8 cellular contexts compared by ENCODE assay signal in the genomic region with DNA sequence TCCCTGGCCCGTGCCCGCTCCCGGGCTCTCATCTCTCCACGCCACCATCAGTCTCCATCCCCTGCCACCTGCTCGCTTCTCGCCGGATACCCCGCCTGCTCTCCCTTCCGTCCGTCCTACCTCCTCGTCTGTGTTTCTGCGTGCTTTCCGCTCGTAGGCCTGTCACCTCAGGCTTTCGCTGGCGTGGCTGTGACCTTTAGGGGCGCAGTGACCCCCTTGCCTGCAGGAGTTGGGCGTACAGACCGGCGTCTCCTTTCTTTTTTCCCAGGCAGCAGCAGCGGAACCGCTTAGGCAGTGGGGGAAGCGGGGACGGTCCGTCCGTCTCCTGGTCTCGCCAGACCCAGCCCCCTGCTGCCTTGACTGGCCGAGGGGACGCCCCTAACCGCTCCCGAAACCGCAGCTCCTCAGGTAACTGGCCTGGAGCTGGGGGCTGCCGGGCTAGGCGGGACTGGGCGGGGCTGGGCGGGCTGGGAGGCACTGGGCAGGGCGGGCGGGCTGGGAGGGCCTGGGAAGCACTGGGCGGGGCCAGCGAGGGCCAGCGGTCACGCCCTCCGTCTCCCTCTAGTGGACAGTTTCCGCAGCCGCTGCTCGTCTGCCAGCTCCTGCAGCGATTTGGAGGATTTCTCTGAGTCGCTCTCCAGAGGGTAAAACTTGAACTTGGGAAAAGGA. TPM values are rescaled to one million over a fixed set of nuclear protein-coding genes. Genes with fewer than 3 reads are reported as not detected.
A peak's percentile ranks its signal among the peaks of the same experiment; 100 is the strongest.
DNase-seq lines count a peak whose midpoint lies in the region; ATAC-seq, FAIRE-seq and TF ChIP-seq lines count a peak whose summit lies in the region.

No MANE protein-coding gene starts in this region.

- H3K27me3 ChIP-seq in H1 (replicated peaks in 1 of 4; ENCODE audit: control insufficient read depth in 3 of 4, extremely low read depth in 1 of 4, insufficient read depth in 3 of 4, low read length in 3 of 4) = peaks cover 5 to 21% (median 19%) of the 10 kb centered on the region in 4 experiments

- H3K18ac ChIP-seq in H1 (ENCODE audit: extremely low read depth, low read length) = peak overlapping the region; percentile 83; the same call in 1 of the 2 replicates

- TF ChIP-seq EP300 in H1 (IDR thresholded peaks at IDR 0.05; ENCODE audit: borderline replicate concordance in 1 of 2, low read depth in 2 of 2, low read length in 2 of 2) = no peak

- H2BK120ac ChIP-seq in H1 (replicated peaks; ENCODE audit: low read depth, low read length) = no peak overlapping the region

- peak overlapping the region; percentile 85 to 99 for H3K4me2 ChIP-seq in H1 (ENCODE audit: insufficient read depth in 1 of 2, low read depth in 2 of 2, low read length in 2 of 2)

- 9% methylated on average over 22 of the region's 48 CpGs; no CpG with 5 or more reads in 1 of the 2 experiments for WGBS in H1 (ENCODE audit: extremely low coverage in 1 of 2, insufficient coverage in 1 of 2, insufficient read length in 1 of 2, insufficient replicate concordance in 2 of 2, low coverage in 1 of 2, low lambda C conversion rate in 2 of 2, missing lambda C conversion rate in 1 of 2), 2 experiments
- 3 to 6% methylated on average over 33 to 34 of the region's 48 CpGs for WGBS in mesodermal cell (ENCODE audit: insufficient coverage in 2 of 2), 2 experiments

- no peak overlapping the region for H2AK5ac ChIP-seq in H1 (ENCODE audit: low read depth, low read length)

- no peak overlapping the region for H2AFZ ChIP-seq in H1 (ENCODE audit: low read length)

- H3K36me3 ChIP-seq in H1 (ENCODE audit: control insufficient read depth in 2 of 4, insufficient read depth in 4 of 4, low read length in 3 of 4) (no peaks in the 10 kb centered on the region; a peak in 2 of 8 replicates), mesodermal cell (ENCODE audit: control insufficient read depth, insufficient read depth, low read length) (peaks cover 6% of the 10 kb centered on the region)

- H3K4ac ChIP-seq in H1 (replicated peaks; ENCODE audit: insufficient read length, low read depth, low read length) = no peak overlapping the region

- no peak overlapping the region for H4K91ac ChIP-seq in H1 (replicated peaks; ENCODE audit: insufficient read length, low read length)

- no peak overlapping the region for H4K8ac ChIP-seq in H1 (ENCODE audit: extremely low read depth, insufficient read depth, low read length)

- DNase-seq in Daoy (ENCODE audit: low read depth) = peak; percentile 90
- DNase-seq in NCI-H69 (lab: John Stamatoyannopoulos, UW) = peak; percentile 87
- DNase-seq in activated CD8-positive, alpha-beta memory T cell treated with anti-CD3 and anti-CD28 coated beads for 4 hours (ENCODE audit: low read depth in 2 of 2) = peak; percentile 64
- DNase-seq in H1 (ENCODE audit: low read depth in 1 of 2, low spot score in 2 of 2) = peak in 1 of 2 experiments; percentile 86
- peak; percentile 71 for DNase-seq in stimulated activated CD8-positive, alpha-beta memory T cell treated with anti-CD3 and anti-CD28 coated beads, Interleukin-15, amount 100 ng/mL, for 1 hour (ENCODE audit: low read depth)

- H3K27ac ChIP-seq in H1 (ENCODE audit: low read depth, low read length) = no peak overlapping the region
- no peak overlapping the region for H3K27ac ChIP-seq in mesodermal cell (ENCODE audit: low read depth, low read length, severe bottlenecking)

- TF ChIP-seq RAD21 in H1 (IDR thresholded peaks at IDR 0.05 in 1 of 2, conservative IDR thresholded peaks at IDR 0.05 in 1 of 2; ENCODE audit: low read depth in 2 of 2, low read length in 2 of 2) = peak; percentile 32 to 46; a peak in 3 of 4 replicates

- peaks cover 19% of the 10 kb centered on the region; the same call in 1 of the 2 replicates for H3K23me2 ChIP-seq in H1 (ENCODE audit: low read depth, low read length)

- POLR2A ChIA-PET in H1 (lab: Charles Lee; ENCODE audit: partially characterized antibody) = interaction anchor here (0.8 to 1.5 kb wide), 2 partner anchors 9 to 11 kb away, joined by 3 to 4 read pairs; no protein-coding TSS in a partner anchor

- FAIRE-seq in H1 (lab: Jason Lieb, UNC) = no peak

- TF ChIP-seq CTCF in H1 (IDR thresholded peaks at IDR 0.05; ENCODE audit: control extremely low read depth in 1 of 3, insufficient read depth in 1 of 3, low read depth in 1 of 3, low read length in 3 of 3) = peak; percentile 77 to 92 (median 80)

- no peak overlapping the region; the same call in 1 of the 2 replicates for H2BK12ac ChIP-seq in H1 (ENCODE audit: low read depth, low read length)

- H3K9me3 ChIP-seq in H1 (ENCODE audit: insufficient read depth in 2 of 2, low read depth in 1 of 2, low read length in 1 of 2) = no peaks in the 10 kb centered on the region
- H3K9me3 ChIP-seq in mesodermal cell (ENCODE audit: control insufficient read depth, low read length) = no peaks in the 10 kb centered on the region

- ATAC-seq in HG03280 (IDR thresholded peaks at IDR 0.05; ENCODE audit: unreplicated experiment) = peak; percentile 57
- no peak for ATAC-seq in HG02763 (IDR thresholded peaks at IDR 0.05; ENCODE audit: unreplicated experiment)

- H3K14ac ChIP-seq in H1 (ENCODE audit: insufficient read length) = no peak overlapping the region

- H3K4me3 ChIP-seq in H1 (ENCODE audit: extremely low read depth in 1 of 4, insufficient read depth in 2 of 4, low read depth in 3 of 4, low read length in 4 of 4) (peak overlapping the region; percentile 30 to 55 (median 45); a peak in 7 of 8 replicates), mesodermal cell (ENCODE audit: extremely low read depth, insufficient read depth, low read length, poor library complexity, severe bottlenecking) (peak overlapping the region; percentile 22)

- TF ChIP-seq POLR2A in H1 (IDR thresholded peaks at IDR 0.05; ENCODE audit: control extremely low read depth in 1 of 2, low read depth in 2 of 2, low read length in 2 of 2) = no peak

- H3K56ac ChIP-seq in H1 (replicated peaks; ENCODE audit: insufficient read length, low read depth, low read length) = no peak overlapping the region

- H4K20me1 ChIP-seq in H1 (replicated peaks in 1 of 2; ENCODE audit: control insufficient read depth in 1 of 2, insufficient read depth in 2 of 2, low read length in 2 of 2) = peaks cover 2 to 11% of the 10 kb centered on the region in 2 experiments

- H3K4me1 ChIP-seq in H1 (replicated peaks in 1 of 4; ENCODE audit: control insufficient read depth in 3 of 4, insufficient read depth in 4 of 4, low read length in 3 of 4) = peaks cover 0 to 10% (median 9%) of the 10 kb centered on the region in 4 experiments; a peak in 6 of 7 replicates
- H3K4me1 ChIP-seq in mesodermal cell (ENCODE audit: control insufficient read depth, insufficient read depth, low read length, poor library complexity, severe bottlenecking) = no peaks in the 10 kb centered on the region

- H3K79me2 ChIP-seq in H1 (ENCODE audit: control insufficient read depth in 1 of 2, insufficient read depth in 2 of 2, low read length in 2 of 2) = no peaks in the 10 kb centered on the region

- H3K9ac ChIP-seq in H1 (replicated peaks in 1 of 4; ENCODE audit: extremely low read depth in 1 of 4, low read depth in 3 of 4, low read length in 3 of 4) = no peak overlapping the region; a peak in 2 of 7 replicates

- 0 out of 2 replicates have a peak overlapping the region, but pooled peaks have one; percentile 81 for H2BK15ac ChIP-seq in H1 (ENCODE audit: low read length)

- H4K5ac ChIP-seq in H1 (ENCODE audit: insufficient read length, low read depth, low read length) = no peak overlapping the region

- no peaks in the 10 kb centered on the region for H3K79me1 ChIP-seq in H1 (ENCODE audit: low read depth, low read length)

- H2BK5ac ChIP-seq in H1 (ENCODE audit: low read depth, low read length) = no peak overlapping the region

- no peak overlapping the region for H2BK20ac ChIP-seq in H1 (ENCODE audit: low read length)

- CTCF ChIA-PET in H1 (lab: Charles Lee; ENCODE audit: partially characterized antibody) = interaction anchor here (0.6 to 4.3 kb wide), 15 partner anchors 11 to 356 kb away, joined by 3 to 44 read pairs (median 5); no protein-coding TSS in a partner anchor

- no peak overlapping the region for H3K23ac ChIP-seq in H1 (ENCODE audit: insufficient read length)

RNA-seq across cellular contexts. Expression of a gene that starts 6.3 kb away (rescaled TPM):
- not detected in 2 replicates for total RNA-seq in Daoy (2014; rRNA removed; shearing (Covaris generic))
- not detected in 2 replicates for total RNA-seq in H1 (2021; fragmentation: NEBNext Ultra II Directional; extraction: Animal tissue kit (Norgen Biotek cat#: 25700))
- polyA plus RNA-seq in H1 (2011; rRNA removed) = not detected in 2 replicates
- 0.17 TPM for polyA plus RNA-seq in H1 (2011; cell fraction: cytosol; rRNA removed)
- not detected for polyA plus RNA-seq in H1 (2011; cell fraction: nucleus; rRNA removed)
- 0.40 to 1.1 TPM (median 1.0 TPM) in 3 of 4 replicates, not detected in the other for polyA plus RNA-seq in H1 (2012, experiment 1 of 2)
- not detected for polyA plus RNA-seq in H1 (2012, experiment 2 of 2)
- polyA plus RNA-seq in H1 (2013, experiment 1 of 2) = not detected
- polyA plus RNA-seq in H1 (2013, experiment 2 of 2) = 0.07 TPM
- not detected in 2 replicates for polyA minus RNA-seq in H1 (2011; rRNA and poly(A)+ RNA removed)
- polyA minus RNA-seq in H1 (2011; cell fraction: cytosol; rRNA and poly(A)+ RNA removed) = not detected
- polyA minus RNA-seq in H1 (2011; cell fraction: nucleus; rRNA and poly(A)+ RNA removed) = not detected
- not detected for polyA plus RNA-seq in mesodermal cell (2013, experiment 1 of 2)
- not detected for polyA plus RNA-seq in mesodermal cell (2013, experiment 2 of 2)

RNA-seq across cellular contexts. Expression of a gene that starts 21.3 kb away (rescaled TPM):
- total RNA-seq in Daoy (2014; rRNA removed; shearing (Covaris generic)) = 5.5 and 7.7 TPM in 2 replicates
- 16.1 and 17.4 TPM in 2 replicates for total RNA-seq in H1 (2021; fragmentation: NEBNext Ultra II Directional; extraction: Animal tissue kit (Norgen Biotek cat#: 25700))
- polyA plus RNA-seq in H1 (2011; rRNA removed) = 7.8 and 11.5 TPM in 2 replicates
- polyA plus RNA-seq in H1 (2011; cell fraction: cytosol; rRNA removed) = 10.1 TPM
- polyA plus RNA-seq in H1 (2011; cell fraction: nucleus; rRNA removed) = 28.3 TPM
- 8.6 to 11.4 TPM (median 10.5 TPM) in 4 replicates for polyA plus RNA-seq in H1 (2012, experiment 1 of 2)
- polyA plus RNA-seq in H1 (2012, experiment 2 of 2) = 7.5 TPM
- 7.2 TPM for polyA plus RNA-seq in H1 (2013, experiment 1 of 2)
- polyA plus RNA-seq in H1 (2013, experiment 2 of 2) = 7.1 TPM
- polyA minus RNA-seq in H1 (2011; rRNA and poly(A)+ RNA removed) = 4.9 and 6.1 TPM in 2 replicates
- polyA minus RNA-seq in H1 (2011; cell fraction: cytosol; rRNA and poly(A)+ RNA removed) = 11.1 TPM
- polyA minus RNA-seq in H1 (2011; cell fraction: nucleus; rRNA and poly(A)+ RNA removed) = 36.0 TPM
- polyA plus RNA-seq in mesodermal cell (2013, experiment 1 of 2) = 7.2 TPM
- 6.5 TPM for polyA plus RNA-seq in mesodermal cell (2013, experiment 2 of 2)

RNA-seq across cellular contexts. Expression of a gene that starts 24.2 kb away (rescaled TPM):
- not detected in 2 replicates for total RNA-seq in Daoy (2014; rRNA removed; shearing (Covaris generic))
- total RNA-seq in H1 (2021; fragmentation: NEBNext Ultra II Directional; extraction: Animal tissue kit (Norgen Biotek cat#: 25700)) = 0.11 TPM in 1 of 2 replicates, not detected in the other
- 0.05 TPM in 2 replicates for polyA plus RNA-seq in H1 (2011; rRNA removed)
- 0.34 TPM for polyA plus RNA-seq in H1 (2011; cell fraction: cytosol; rRNA removed)
- polyA plus RNA-seq in H1 (2011; cell fraction: nucleus; rRNA removed) = 0.54 TPM
- 0.28 to 0.57 TPM (median 0.37 TPM) in 4 replicates for polyA plus RNA-seq in H1 (2012, experiment 1 of 2)
- not detected for polyA plus RNA-seq in H1 (2012, experiment 2 of 2)
- 0.24 TPM for polyA plus RNA-seq in H1 (2013, experiment 1 of 2)
- 0.17 TPM for polyA plus RNA-seq in H1 (2013, experiment 2 of 2)
- polyA minus RNA-seq in H1 (2011; rRNA and poly(A)+ RNA removed) = 0.13 TPM in 1 of 2 replicates, not detected in the other
- polyA minus RNA-seq in H1 (2011; cell fraction: cytosol; rRNA and poly(A)+ RNA removed) = not detected
- 1.00 TPM for polyA minus RNA-seq in H1 (2011; cell fraction: nucleus; rRNA and poly(A)+ RNA removed)
- polyA plus RNA-seq in mesodermal cell (2013, experiment 1 of 2) = not detected
- not detected for polyA plus RNA-seq in mesodermal cell (2013, experiment 2 of 2)

RNA-seq across cellular contexts. Expression of a gene that starts 42.9 kb away (rescaled TPM):
- total RNA-seq in Daoy (2014; rRNA removed; shearing (Covaris generic)) = not detected in 2 replicates
- 22.7 and 24.6 TPM in 2 replicates for total RNA-seq in H1 (2021; fragmentation: NEBNext Ultra II Directional; extraction: Animal tissue kit (Norgen Biotek cat#: 25700))
- polyA plus RNA-seq in H1 (2011; rRNA removed) = 3.2 and 4.5 TPM in 2 replicates
- 2.7 TPM for polyA plus RNA-seq in H1 (2011; cell fraction: cytosol; rRNA removed)
- polyA plus RNA-seq in H1 (2011; cell fraction: nucleus; rRNA removed) = 4.4 TPM
- polyA plus RNA-seq in H1 (2012, experiment 1 of 2) = 11.1 to 12.7 TPM (median 11.8 TPM) in 4 replicates
- 10.4 TPM for polyA plus RNA-seq in H1 (2012, experiment 2 of 2)
- 8.0 TPM for polyA plus RNA-seq in H1 (2013, experiment 1 of 2)
- 7.7 TPM for polyA plus RNA-seq in H1 (2013, experiment 2 of 2)
- 6.2 and 7.1 TPM in 2 replicates for polyA minus RNA-seq in H1 (2011; rRNA and poly(A)+ RNA removed)
- 10.1 TPM for polyA minus RNA-seq in H1 (2011; cell fraction: cytosol; rRNA and poly(A)+ RNA removed)
- polyA minus RNA-seq in H1 (2011; cell fraction: nucleus; rRNA and poly(A)+ RNA removed) = 4.7 TPM
- polyA plus RNA-seq in mesodermal cell (2013, experiment 1 of 2) = 8.6 TPM
- polyA plus RNA-seq in mesodermal cell (2013, experiment 2 of 2) = 5.6 TPM
